In genomic region chr3:182886497-182886896, GRCh38 we compare ENCODE assay signal across 26 cellular contexts.
"Had no signal": no experiment of that assay in that cellular context is flagged by ENCODE, and none has a peak within 500 bp of the region (broad histone marks: within the 10 kb centered on the region; RNA-seq: fewer than 3 reads in every experiment).

No MANE protein-coding gene starts in this region.

- H3K4me3 ChIP-seq: ascending aorta, breast epithelium, ovary, psoas muscle, suprapubic skin, transverse colon, uterus had no signal

- H3K27ac Mint-ChIP-seq: activated CD4-positive, alpha-beta memory T cell treated with anti-CD3 and anti-CD28 coated beads, Interleukin-2, amount 10 ng/mL, durations not matched to agents 7 days and 5 days; activated naive CD4-positive, alpha-beta T cell treated with anti-CD3 and anti-CD28 coated beads, Interleukin-2, amount 10 ng/mL, durations not matched to agents 7 days and 5 days; activated naive CD8-positive, alpha-beta T cell treated with anti-CD3 and anti-CD28 coated beads, Interleukin-2, amount 50 U/mL, for 24 hours had no signal

- DNase-seq: activated CD4-positive, alpha-beta memory T cell treated with anti-CD3 and anti-CD28 coated beads, Interleukin-2, amount 10 ng/mL, durations not matched to agents 7 days and 5 days; activated CD4-positive, alpha-beta T cell treated with anti-CD3 and anti-CD28 coated beads for 48 hours; activated CD4-positive, CD25-positive, alpha-beta regulatory T cell; activated effector memory CD4-positive, alpha-beta T cell treated with Interleukin-2 at 50 U/mL for 16 hours; activated naive CD4-positive, alpha-beta T cell treated with anti-CD3 and anti-CD28 coated beads, Interleukin-2, amount 10 ng/mL, durations not matched to agents 7 days and 5 days; activated naive CD8-positive, alpha-beta T cell treated with anti-CD3 and anti-CD28 coated beads, Interleukin-2, amount 50 U/mL, for 24 hours; activated T-cell treated with anti-CD3 and anti-CD28 coated beads, Interleukin-2, amount 50 U/mL, for 1 hour; cerebellar nuclear complex; effector CD4-positive, alpha-beta T cell; left cardiac atrium; mesendoderm; naive thymus-derived CD8-positive, alpha-beta T cell; ovary; psoas muscle; right cardiac atrium; small intestine; stimulated activated CD4-positive, alpha-beta T cell treated with anti-CD3 and anti-CD28 coated beads, Interleukin-15, amount 100 ng/mL, for 24 hours; stimulated activated CD4-positive, alpha-beta T cell treated with anti-CD3 and anti-CD28 coated beads, Interleukin-2, amount 100 ng/mL, for 48 hours; stimulated activated naive CD8-positive, alpha-beta T cell treated with anti-CD3 and anti-CD28 coated beads, Interleukin-15, amount 100 ng/mL, for 72 hours; T-helper 9 cell; transverse colon; uterus had no signal

- H3K36me3 ChIP-seq: breast epithelium, ovary, uterus had no signal

- H3K27me3 ChIP-seq: ascending aorta, breast epithelium, suprapubic skin, transverse colon, uterus had no signal

- H3K9me3 ChIP-seq: ascending aorta, breast epithelium, ovary, psoas muscle, suprapubic skin, transverse colon, uterus had no signal

- ATAC-seq: activated naive CD8-positive, alpha-beta T cell treated with anti-CD3 and anti-CD28 coated beads, Interleukin-2, amount 50 U/mL, for 24 hours; esophagus mucosa; left cardiac atrium; naive thymus-derived CD8-positive, alpha-beta T cell; psoas muscle; right cardiac atrium; stimulated activated naive CD8-positive, alpha-beta T cell treated with anti-CD3 and anti-CD28 coated beads, Interleukin-15, amount 100 ng/mL, for 72 hours had no signal

- H3K4me3 Mint-ChIP-seq: activated CD4-positive, alpha-beta memory T cell treated with anti-CD3 and anti-CD28 coated beads, Interleukin-2, amount 10 ng/mL, durations not matched to agents 7 days and 5 days; activated naive CD4-positive, alpha-beta T cell treated with anti-CD3 and anti-CD28 coated beads, Interleukin-2, amount 10 ng/mL, durations not matched to agents 7 days and 5 days; activated naive CD8-positive, alpha-beta T cell treated with anti-CD3 and anti-CD28 coated beads, Interleukin-2, amount 50 U/mL, for 24 hours; naive thymus-derived CD8-positive, alpha-beta T cell; stimulated activated naive CD8-positive, alpha-beta T cell treated with anti-CD3 and anti-CD28 coated beads, Interleukin-15, amount 100 ng/mL, for 72 hours had no signal

- H3K4me1 Mint-ChIP-seq: activated CD4-positive, alpha-beta memory T cell treated with anti-CD3 and anti-CD28 coated beads, Interleukin-2, amount 10 ng/mL, durations not matched to agents 7 days and 5 days; activated naive CD4-positive, alpha-beta T cell treated with anti-CD3 and anti-CD28 coated beads, Interleukin-2, amount 10 ng/mL, durations not matched to agents 7 days and 5 days; activated naive CD8-positive, alpha-beta T cell treated with anti-CD3 and anti-CD28 coated beads, Interleukin-2, amount 50 U/mL, for 24 hours; stimulated activated naive CD8-positive, alpha-beta T cell treated with anti-CD3 and anti-CD28 coated beads, Interleukin-15, amount 100 ng/mL, for 72 hours had no signal

- H3K27me3 Mint-ChIP-seq: activated CD4-positive, alpha-beta memory T cell treated with anti-CD3 and anti-CD28 coated beads, Interleukin-2, amount 10 ng/mL, durations not matched to agents 7 days and 5 days; activated naive CD4-positive, alpha-beta T cell treated with anti-CD3 and anti-CD28 coated beads, Interleukin-2, amount 10 ng/mL, durations not matched to agents 7 days and 5 days; activated naive CD8-positive, alpha-beta T cell treated with anti-CD3 and anti-CD28 coated beads, Interleukin-2, amount 50 U/mL, for 24 hours; naive thymus-derived CD8-positive, alpha-beta T cell; stimulated activated naive CD8-positive, alpha-beta T cell treated with anti-CD3 and anti-CD28 coated beads, Interleukin-15, amount 100 ng/mL, for 72 hours had no signal
